Comparison of ENCODE assay signal across 1 cellular context in the genomic region with DNA sequence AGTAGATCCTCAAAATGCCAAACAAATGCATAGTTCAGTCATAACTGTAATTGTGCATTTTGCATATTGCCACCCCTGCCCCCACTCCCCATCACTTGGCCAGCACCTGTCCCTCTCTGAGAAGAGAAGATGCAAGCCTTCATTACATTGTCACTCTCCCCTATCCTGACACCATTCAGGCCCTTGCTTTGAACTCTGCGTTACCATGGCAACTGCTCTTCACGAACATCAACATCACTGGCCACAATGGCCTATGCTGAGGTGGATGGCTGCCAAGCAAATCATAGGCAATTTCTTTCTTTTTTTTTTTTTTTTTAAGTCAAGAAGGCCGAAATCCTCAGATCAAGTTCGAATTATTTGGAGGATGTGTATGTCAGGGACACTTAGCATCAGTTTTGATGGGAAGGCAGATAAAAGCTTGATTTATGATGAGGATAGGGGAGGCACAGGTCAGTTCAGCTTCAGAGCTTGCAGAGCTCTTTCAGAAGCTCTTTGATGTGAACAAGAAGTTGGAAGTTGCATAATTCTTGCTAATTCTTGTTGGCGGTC.
A peak's percentile ranks its signal among the peaks of the same experiment; 100 is the strongest.
TF ChIP-seq lines count a peak whose summit lies in the region.

No MANE protein-coding gene starts in this region.

TF ChIP-seq in neural cell, 6 proteins besides CTCF, POLR2A, EP300 and RAD21:
- TF ChIP-seq POLR2AphosphoS5 (IDR thresholded peaks at IDR 0.05), result peak; percentile 33
- TF ChIP-seq, protein P1, sequence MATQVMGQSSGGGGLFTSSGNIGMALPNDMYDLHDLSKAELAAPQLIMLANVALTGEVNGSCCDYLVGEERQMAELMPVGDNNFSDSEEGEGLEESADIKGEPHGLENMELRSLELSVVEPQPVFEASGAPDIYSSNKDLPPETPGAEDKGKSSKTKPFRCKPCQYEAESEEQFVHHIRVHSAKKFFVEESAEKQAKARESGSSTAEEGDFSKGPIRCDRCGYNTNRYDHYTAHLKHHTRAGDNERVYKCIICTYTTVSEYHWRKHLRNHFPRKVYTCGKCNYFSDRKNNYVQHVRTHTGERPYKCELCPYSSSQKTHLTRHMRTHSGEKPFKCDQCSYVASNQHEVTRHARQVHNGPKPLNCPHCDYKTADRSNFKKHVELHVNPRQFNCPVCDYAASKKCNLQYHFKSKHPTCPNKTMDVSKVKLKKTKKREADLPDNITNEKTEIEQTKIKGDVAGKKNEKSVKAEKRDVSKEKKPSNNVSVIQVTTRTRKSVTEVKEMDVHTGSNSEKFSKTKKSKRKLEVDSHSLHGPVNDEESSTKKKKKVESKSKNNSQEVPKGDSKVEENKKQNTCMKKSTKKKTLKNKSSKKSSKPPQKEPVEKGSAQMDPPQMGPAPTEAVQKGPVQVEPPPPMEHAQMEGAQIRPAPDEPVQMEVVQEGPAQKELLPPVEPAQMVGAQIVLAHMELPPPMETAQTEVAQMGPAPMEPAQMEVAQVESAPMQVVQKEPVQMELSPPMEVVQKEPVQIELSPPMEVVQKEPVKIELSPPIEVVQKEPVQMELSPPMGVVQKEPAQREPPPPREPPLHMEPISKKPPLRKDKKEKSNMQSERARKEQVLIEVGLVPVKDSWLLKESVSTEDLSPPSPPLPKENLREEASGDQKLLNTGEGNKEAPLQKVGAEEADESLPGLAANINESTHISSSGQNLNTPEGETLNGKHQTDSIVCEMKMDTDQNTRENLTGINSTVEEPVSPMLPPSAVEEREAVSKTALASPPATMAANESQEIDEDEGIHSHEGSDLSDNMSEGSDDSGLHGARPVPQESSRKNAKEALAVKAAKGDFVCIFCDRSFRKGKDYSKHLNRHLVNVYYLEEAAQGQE (IDR thresholded peaks at IDR 0.05; ENCODE audit: borderline replicate concordance), result no peak
